Comparison of ENCODE assay signal across 24 cellular contexts in the genomic region with DNA sequence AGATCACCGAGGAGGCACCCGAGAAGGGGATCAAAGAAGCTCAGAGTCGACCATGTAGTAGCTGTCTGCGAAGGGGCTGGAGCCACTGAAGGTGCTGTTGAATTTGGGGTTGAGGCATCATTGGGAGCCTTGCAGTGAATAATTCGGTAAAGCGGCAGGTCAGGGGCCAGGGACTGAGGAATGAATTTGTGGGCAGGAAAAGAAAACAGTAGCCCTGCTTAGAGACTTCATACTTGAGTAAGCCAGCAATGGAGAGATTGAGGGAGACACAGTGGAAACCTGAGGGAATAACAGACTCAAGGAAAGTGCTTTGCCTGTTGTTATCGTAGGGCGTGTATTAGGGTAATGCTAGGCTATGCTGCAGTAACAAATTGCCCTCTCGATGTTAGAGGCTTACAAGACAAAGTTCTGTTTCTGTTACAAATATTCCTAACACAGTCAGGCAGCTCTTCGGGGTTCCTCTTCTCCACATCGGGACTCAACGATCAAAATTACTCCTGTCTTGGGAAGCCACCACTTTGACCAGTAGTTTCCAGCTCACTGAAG. TPM values are rescaled to one million over a fixed set of nuclear protein-coding genes. Genes with fewer than 3 reads are reported as not detected.
DNase-seq lines count a peak whose midpoint lies in the region; ATAC-seq and TF ChIP-seq lines count a peak whose summit lies in the region.
"Had no signal": no experiment of that assay in that cellular context is flagged by ENCODE, and none has a peak within 500 bp of the region (broad histone marks: within the 10 kb centered on the region; RNA-seq: fewer than 3 reads in every experiment).

No MANE protein-coding gene starts in this region.

- H3K4me1 Mint-ChIP-seq in activated naive CD4-positive, alpha-beta T cell treated with anti-CD3 and anti-CD28 coated beads, Interleukin-2, amount 50 U/mL, for 24 hours = peaks cover 25% of the 10 kb centered on the region
- H3K4me1 Mint-ChIP-seq in activated naive CD4-positive, alpha-beta T cell treated with anti-CD3 and anti-CD28 coated beads for 36 hours (ENCODE audit: low read depth) = peaks cover 30% of the 10 kb centered on the region
- H3K4me1 Mint-ChIP-seq in activated CD4-positive, alpha-beta memory T cell treated with anti-CD3 and anti-CD28 coated beads for 36 hours (ENCODE audit: low read depth) = peaks cover 29% of the 10 kb centered on the region
- H3K4me1 Mint-ChIP-seq in nephron (peaks cover 33% of the 10 kb centered on the region), endothelial cell (ENCODE audit: unreplicated experiment) (no peaks in the 10 kb centered on the region)
- H3K4me1 Mint-ChIP-seq in stimulated activated naive B cell treated with anti-CD40 and anti-IgM and Interleukin-4, amounts not matched to agents 10 μg/mL and 1 μg/mL and 100 μg/mL, for 72 hours = peaks cover 65 to 79% of the 10 kb centered on the region in 2 donors

- peak overlapping the region; percentile 26 for H3K27ac Mint-ChIP-seq in activated naive CD4-positive, alpha-beta T cell treated with anti-CD3 and anti-CD28 coated beads, Interleukin-2, amount 50 U/mL, for 24 hours
- H3K27ac Mint-ChIP-seq in activated naive CD4-positive, alpha-beta T cell treated with anti-CD3 and anti-CD28 coated beads for 36 hours = no peak overlapping the region
- H3K27ac Mint-ChIP-seq in activated CD4-positive, alpha-beta memory T cell treated with anti-CD3 and anti-CD28 coated beads for 36 hours = peak overlapping the region; percentile 20
- H3K27ac Mint-ChIP-seq in nephron (peak overlapping the region in 2 of 3 experiments; percentile 12 to 65), endothelial cell (ENCODE audit: unreplicated experiment) (no peak overlapping the region)
- peak overlapping the region; percentile 99 for H3K27ac Mint-ChIP-seq in stimulated activated naive B cell treated with anti-CD40 and anti-IgM and Interleukin-4, amounts not matched to agents 10 μg/mL and 1 μg/mL and 100 μg/mL, for 72 hours
- H3K27ac Mint-ChIP-seq: endodermal cell, HFFc6, natural killer cell had no signal

- intact Hi-C loops in activated naive CD4-positive, alpha-beta T cell treated with anti-CD3 and anti-CD28 coated beads for 36 hours (cut with micrococcal nuclease) = no loop called here
- intact Hi-C loops in activated CD4-positive, alpha-beta memory T cell treated with anti-CD3 and anti-CD28 coated beads for 36 hours (cut with micrococcal nuclease) = loop anchor here (5.0 kb wide), 1 partner anchor 56 kb away; no protein-coding TSS in a partner anchor

- no peaks in the 10 kb centered on the region for H3K27me3 Mint-ChIP-seq in activated naive CD4-positive, alpha-beta T cell treated with anti-CD3 and anti-CD28 coated beads, Interleukin-2, amount 50 U/mL, for 24 hours
- H3K27me3 Mint-ChIP-seq in activated naive CD4-positive, alpha-beta T cell treated with anti-CD3 and anti-CD28 coated beads for 36 hours (ENCODE audit: low read depth) = no peaks in the 10 kb centered on the region
- no peaks in the 10 kb centered on the region for H3K27me3 Mint-ChIP-seq in activated CD4-positive, alpha-beta memory T cell treated with anti-CD3 and anti-CD28 coated beads for 36 hours
- H3K27me3 Mint-ChIP-seq in nephron (ENCODE audit: low read depth) (no peaks in the 10 kb centered on the region), endothelial cell (ENCODE audit: unreplicated experiment) (no peaks in the 10 kb centered on the region)
- H3K27me3 Mint-ChIP-seq in stimulated activated naive B cell treated with anti-CD40 and anti-IgM and Interleukin-4, amounts not matched to agents 10 μg/mL and 1 μg/mL and 100 μg/mL, for 72 hours = no peaks in the 10 kb centered on the region

- H3K36me3 Mint-ChIP-seq in activated naive CD4-positive, alpha-beta T cell treated with anti-CD3 and anti-CD28 coated beads, Interleukin-2, amount 50 U/mL, for 24 hours = no peaks in the 10 kb centered on the region
- no peaks in the 10 kb centered on the region for H3K36me3 Mint-ChIP-seq in activated naive CD4-positive, alpha-beta T cell treated with anti-CD3 and anti-CD28 coated beads for 36 hours (ENCODE audit: low read depth)
- H3K36me3 Mint-ChIP-seq in activated CD4-positive, alpha-beta memory T cell treated with anti-CD3 and anti-CD28 coated beads for 36 hours = no peaks in the 10 kb centered on the region
- no peaks in the 10 kb centered on the region for H3K36me3 Mint-ChIP-seq in nephron (ENCODE audit: low read depth)
- peaks cover 12 to 44% of the 10 kb centered on the region in 2 donors for H3K36me3 Mint-ChIP-seq in stimulated activated naive B cell treated with anti-CD40 and anti-IgM and Interleukin-4, amounts not matched to agents 10 μg/mL and 1 μg/mL and 100 μg/mL, for 72 hours
- H3K36me3 Mint-ChIP-seq in endothelial cell (ENCODE audit: low read depth, unreplicated experiment) = no peaks in the 10 kb centered on the region
- H3K36me3 Mint-ChIP-seq: natural killer cell had no signal

- no peak overlapping the region for H3K4me3 Mint-ChIP-seq in activated naive CD4-positive, alpha-beta T cell treated with anti-CD3 and anti-CD28 coated beads, Interleukin-2, amount 50 U/mL, for 24 hours
- H3K4me3 Mint-ChIP-seq in activated naive CD4-positive, alpha-beta T cell treated with anti-CD3 and anti-CD28 coated beads for 36 hours = no peak overlapping the region
- H3K4me3 Mint-ChIP-seq in activated CD4-positive, alpha-beta memory T cell treated with anti-CD3 and anti-CD28 coated beads for 36 hours = no peak overlapping the region
- H3K4me3 Mint-ChIP-seq in nephron (no peak overlapping the region), endothelial cell (ENCODE audit: unreplicated experiment) (no peak overlapping the region)
- H3K4me3 Mint-ChIP-seq in stimulated activated naive B cell treated with anti-CD40 and anti-IgM and Interleukin-4, amounts not matched to agents 10 μg/mL and 1 μg/mL and 100 μg/mL, for 72 hours = peak overlapping the region; percentile 79 to 81
- H3K4me3 Mint-ChIP-seq: endodermal cell, HFFc6, natural killer cell had no signal

- no peak for DNase-seq in activated naive CD4-positive, alpha-beta T cell treated with anti-CD3 and anti-CD28 coated beads for 36 hours
- DNase-seq in activated CD4-positive, alpha-beta memory T cell treated with anti-CD3 and anti-CD28 coated beads for 36 hours = no peak
- no peak for DNase-seq in stimulated activated naive B cell treated with anti-CD40 and anti-IgM and Interleukin-4, amounts not matched to agents 10 μg/mL and 1 μg/mL and 100 μg/mL, for 72 hours
- DNase-seq in endothelial cell (ENCODE audit: low spot score) = no peak
- DNase-seq in NCI-H2171 treated with DMSO at 0.1 percent for 48 hours (lab: John Stamatoyannopoulos, UW) = no peak
- DNase-seq in NCI-H526 treated with DMSO at 0.1 percent for 48 hours (lab: John Stamatoyannopoulos, UW) = no peak
- DNase-seq: activated effector memory CD4-positive, alpha-beta T cell treated with Interleukin-2 at 50 U/mL for 16 hours; HFFc6; left cardiac atrium; natural killer cell; NCI-H1092 treated with DMSO at 0.1 percent for 48 hours; NCI-H2029; NCI-H226; NCI-H774; SJCRH30; stimulated activated CD4-positive, alpha-beta T cell treated with anti-CD3 and anti-CD28 coated beads, Interleukin-4, amount 100 ng/mL, for 24 hours; stomach had no signal

- peaks cover 5% of the 10 kb centered on the region for H3K9me3 Mint-ChIP-seq in activated naive CD4-positive, alpha-beta T cell treated with anti-CD3 and anti-CD28 coated beads, Interleukin-2, amount 50 U/mL, for 24 hours
- H3K9me3 Mint-ChIP-seq in activated naive CD4-positive, alpha-beta T cell treated with anti-CD3 and anti-CD28 coated beads for 36 hours = no peaks in the 10 kb centered on the region
- H3K9me3 Mint-ChIP-seq in activated CD4-positive, alpha-beta memory T cell treated with anti-CD3 and anti-CD28 coated beads for 36 hours = no peaks in the 10 kb centered on the region
- no peaks in the 10 kb centered on the region for H3K9me3 Mint-ChIP-seq in nephron
- H3K9me3 Mint-ChIP-seq in stimulated activated naive B cell treated with anti-CD40 and anti-IgM and Interleukin-4, amounts not matched to agents 10 μg/mL and 1 μg/mL and 100 μg/mL, for 72 hours = peaks cover 6 to 19% of the 10 kb centered on the region in 2 donors
- H3K9me3 Mint-ChIP-seq in endothelial cell (ENCODE audit: unreplicated experiment) = no peaks in the 10 kb centered on the region
- H3K9me3 Mint-ChIP-seq: endodermal cell, HFFc6, natural killer cell had no signal

- POLR2A ChIA-PET in activated CD4-positive, alpha-beta memory T cell treated with anti-CD3 and anti-CD28 coated beads for 36 hours (lab: Charles Lee) = interaction anchor here (0.9 to 6.2 kb wide), 2 partner anchors 12 to 80 kb away, joined by 3 to 54 read pairs; partner anchors contain the start of gene HERPUD1

- ATAC-seq in stimulated activated naive B cell treated with anti-CD40 and anti-IgM and Interleukin-4, amounts not matched to agents 10 μg/mL and 1 μg/mL and 100 μg/mL, for 72 hours (replicated peaks) = peak; percentile 4 to 24
- ATAC-seq: natural killer cell, Panc1 had no signal

- CTCF ChIA-PET in activated naive CD4-positive, alpha-beta T cell treated with anti-CD3 and anti-CD28 coated beads for 36 hours (lab: Charles Lee) = interaction anchor here (1.1 to 2.1 kb wide), 3 partner anchors 12 to 51 kb away, joined by 3 to 5 read pairs (median 4); no protein-coding TSS in a partner anchor
- CTCF ChIA-PET in activated CD4-positive, alpha-beta memory T cell treated with anti-CD3 and anti-CD28 coated beads for 36 hours (lab: Charles Lee) = no interaction called here

- TF ChIP-seq CTCF in nephron (IDR thresholded peaks at IDR 0.05; ENCODE audit: unreplicated experiment in 3 of 3) = no peak
- TF ChIP-seq CTCF in endothelial cell (IDR thresholded peaks at IDR 0.05; ENCODE audit: unreplicated experiment) = no peak

RNA-seq across cellular contexts. Expression of gene HERPUD1, which starts 13.4 kb away (rescaled TPM):
- total RNA-seq in activated naive CD4-positive, alpha-beta T cell treated with anti-CD3 and anti-CD28 coated beads for 36 hours = 100 to 1,000 TPM; 118 to 120 TPM
- 100 to 1,000 TPM; 159 TPM for total RNA-seq in activated CD4-positive, alpha-beta memory T cell treated with anti-CD3 and anti-CD28 coated beads for 36 hours
- total RNA-seq in endothelial cell (ENCODE audit: unreplicated experiment) = 60.8 TPM

RNA-seq across cellular contexts. Expression of gene CETP, which starts 43.2 kb away (rescaled TPM):
- total RNA-seq in activated naive CD4-positive, alpha-beta T cell treated with anti-CD3 and anti-CD28 coated beads for 36 hours = not detected
- total RNA-seq in activated CD4-positive, alpha-beta memory T cell treated with anti-CD3 and anti-CD28 coated beads for 36 hours = not detected
- total RNA-seq in endothelial cell (ENCODE audit: unreplicated experiment) = 7.8 TPM
- total RNA-seq: endodermal cell; fibroblast of lung; HFFc6; T-helper 1 cell treated with Interleukin-12 subunit alpha and Interleukin-12 subunit beta and Interleukin-4 antibody, amounts not matched to agents 30 ng/mL and 1 ng/mL, for 36 hours; tibial nerve had no signal

RNA-seq across cellular contexts. Expression of gene SLC12A3, which starts 53.5 kb away (rescaled TPM):
- not detected for total RNA-seq in activated naive CD4-positive, alpha-beta T cell treated with anti-CD3 and anti-CD28 coated beads for 36 hours
- not detected for total RNA-seq in activated CD4-positive, alpha-beta memory T cell treated with anti-CD3 and anti-CD28 coated beads for 36 hours
- not detected for total RNA-seq in endothelial cell (ENCODE audit: unreplicated experiment)
- total RNA-seq: endodermal cell; fibroblast of lung; HFFc6; left cardiac atrium; natural killer cell; SJCRH30; stomach; T-helper 1 cell treated with Interleukin-12 subunit alpha and Interleukin-12 subunit beta and Interleukin-4 antibody, amounts not matched to agents 30 ng/mL and 1 ng/mL, for 36 hours; tibial nerve had no signal

Comparison
In these comparisons a context has a peak if more than half of its experiments do, and no peak if none do; other contexts are left out.
1. H3K27ac Mint-ChIP-seq: peak in activated naive CD4-positive, alpha-beta T cell treated with anti-CD3 and anti-CD28 coated beads, Interleukin-2, amount 50 U/mL, for 24 hours (single experiment), activated CD4-positive, alpha-beta memory T cell treated with anti-CD3 and anti-CD28 coated beads for 36 hours (single experiment), nephron (2 of 3) and stimulated activated naive B cell treated with anti-CD40 and anti-IgM and Interleukin-4, amounts not matched to agents 10 μg/mL and 1 μg/mL and 100 μg/mL, for 72 hours (single experiment); none in activated naive CD4-positive, alpha-beta T cell treated with anti-CD3 and anti-CD28 coated beads for 36 hours (single experiment) and endothelial cell (single experiment).
2. H3K4me3 Mint-ChIP-seq: peak in stimulated activated naive B cell treated with anti-CD40 and anti-IgM and Interleukin-4, amounts not matched to agents 10 μg/mL and 1 μg/mL and 100 μg/mL, for 72 hours (2 of 2); none in activated naive CD4-positive, alpha-beta T cell treated with anti-CD3 and anti-CD28 coated beads, Interleukin-2, amount 50 U/mL, for 24 hours (single experiment), activated naive CD4-positive, alpha-beta T cell treated with anti-CD3 and anti-CD28 coated beads for 36 hours (single experiment), activated CD4-positive, alpha-beta memory T cell treated with anti-CD3 and anti-CD28 coated beads for 36 hours (single experiment), nephron (0 of 3) and endothelial cell (single experiment).